Comparison of ENCODE assay signal across 1 cellular context in genomic region chr6:35737413-35738211, GRCh38.
TF ChIP-seq lines count a peak whose summit lies in the region.

No MANE protein-coding gene starts in this region.

TF ChIP-seq in HepG2, 621 proteins besides CTCF, POLR2A, EP300 and RAD21 (continued from another document and continues in another):
- no peak for TF ChIP-seq ZNF83 (CRISPR knock-in tag; IDR thresholded peaks at IDR 0.05; ENCODE audit: borderline replicate concordance)
- TF ChIP-seq PCBP1 (IDR thresholded peaks at IDR 0.05; ENCODE audit: borderline replicate concordance, low read depth, low read length), result no peak
- no peak for TF ChIP-seq TFDP2 (CRISPR knock-in tag; IDR thresholded peaks at IDR 0.05)
- no peak for TF ChIP-seq ZNF205 (CRISPR knock-in tag; IDR thresholded peaks at IDR 0.05)
- no peak for TF ChIP-seq ZNF17 (CRISPR knock-in tag; IDR thresholded peaks at IDR 0.05)
- TF ChIP-seq ZNF512B (CRISPR knock-in tag; IDR thresholded peaks at IDR 0.05; ENCODE audit: borderline replicate concordance), result no peak
- TF ChIP-seq MBNL3 (CRISPR knock-in tag; conservative IDR thresholded peaks at IDR 0.05), result no peak
- TF ChIP-seq ISL2 (CRISPR knock-in tag; IDR thresholded peaks at IDR 0.05), result no peak
- TF ChIP-seq KLF9 (CRISPR knock-in tag; IDR thresholded peaks at IDR 0.05; ENCODE audit: low read depth), result no peak
- TF ChIP-seq ZNF276 (CRISPR knock-in tag; IDR thresholded peaks at IDR 0.05; ENCODE audit: low read depth), result no peak
- 0 out of 2 replicates have a peak, but pooled peaks have one; percentile 46 for TF ChIP-seq SP140L (CRISPR knock-in tag; IDR thresholded peaks at IDR 0.05; ENCODE audit: borderline replicate concordance)
- peak; percentile 46; the same call in 1 of the 2 replicates for TF ChIP-seq KLF11 (CRISPR knock-in tag; IDR thresholded peaks at IDR 0.05)
- TF ChIP-seq PRPF4 (IDR thresholded peaks at IDR 0.05; ENCODE audit: low read depth, low read length, poor library complexity, severe bottlenecking), result no peak
- no peak for TF ChIP-seq MTA3 (CRISPR knock-in tag; IDR thresholded peaks at IDR 0.05)
- no peak for TF ChIP-seq ZBTB40 (IDR thresholded peaks at IDR 0.05)
- peak; percentile 37; the same call in 1 of the 2 replicates for TF ChIP-seq ZBTB40 (CRISPR knock-in tag; IDR thresholded peaks at IDR 0.05)
- no peak for TF ChIP-seq ZNF44 (CRISPR knock-in tag; IDR thresholded peaks at IDR 0.05)
- no peak for TF ChIP-seq CERS6 (CRISPR knock-in tag; IDR thresholded peaks at IDR 0.05)
- no peak for TF ChIP-seq AHDC1 (CRISPR knock-in tag; IDR thresholded peaks at IDR 0.05; ENCODE audit: borderline replicate concordance)
- no peak for TF ChIP-seq MEIS1 (CRISPR knock-in tag; IDR thresholded peaks at IDR 0.05; ENCODE audit: borderline replicate concordance)
- no peak for TF ChIP-seq HINFP (CRISPR knock-in tag; IDR thresholded peaks at IDR 0.05; ENCODE audit: low read depth)
- TF ChIP-seq ZNF33B (CRISPR knock-in tag; IDR thresholded peaks at IDR 0.05), result no peak
- TF ChIP-seq ZUFSP (CRISPR knock-in tag; IDR thresholded peaks at IDR 0.05; ENCODE audit: borderline replicate concordance), result no peak
- TF ChIP-seq TEAD3 (CRISPR knock-in tag; optimal IDR thresholded peaks at IDR 0.05; ENCODE audit: borderline replicate concordance), result peak; percentile 8
- TF ChIP-seq ZNF24 (IDR thresholded peaks at IDR 0.05), result peak; percentile 48; the same call in 1 of the 2 replicates
- TF ChIP-seq NR2C2 (CRISPR knock-in tag; IDR thresholded peaks at IDR 0.05; ENCODE audit: borderline replicate concordance), result no peak
- TF ChIP-seq EZH2 (conservative IDR thresholded peaks at IDR 0.05; ENCODE audit: low read depth, low read length), result no peak
- TF ChIP-seq ZNF607 (CRISPR knock-in tag; IDR thresholded peaks at IDR 0.05; ENCODE audit: borderline replicate concordance), result no peak
